11 cellular contexts compared by ENCODE assay signal in the genomic region with DNA sequence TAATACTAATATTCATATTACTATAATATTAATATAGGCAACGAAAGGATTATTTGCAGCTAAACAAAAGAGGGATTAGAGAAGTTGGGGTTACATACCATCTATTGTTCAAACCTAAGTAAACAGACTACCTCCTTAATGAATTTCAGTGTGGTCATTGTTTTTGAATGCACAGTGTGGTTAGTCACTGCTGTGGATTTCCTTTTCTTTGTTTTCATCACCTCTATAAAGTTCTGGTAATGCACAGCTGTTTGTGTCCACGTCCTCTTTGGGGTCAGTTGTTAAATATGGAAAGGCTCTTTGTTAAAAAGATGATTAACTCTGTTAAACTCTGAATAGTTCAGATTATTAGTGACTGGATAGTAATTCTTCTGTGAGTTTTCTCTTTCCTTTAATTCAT.
DNase-seq lines count a peak whose midpoint lies in the region; ATAC-seq and TF ChIP-seq lines count a peak whose summit lies in the region.
"Had no signal": no experiment of that assay in that cellular context is flagged by ENCODE, and none has a peak within 500 bp of the region (broad histone marks: within the 10 kb centered on the region; RNA-seq: fewer than 3 reads in every experiment).

No MANE protein-coding gene starts in this region.

- no peak overlapping the region for H4K8ac ChIP-seq in mesendoderm (ENCODE audit: low read depth, low read length)

- no peaks in the 10 kb centered on the region for H4K20me1 ChIP-seq in Loucy (ENCODE audit: insufficient read depth, low read length, poor library complexity, severe bottlenecking)
- no peaks in the 10 kb centered on the region for H4K20me1 ChIP-seq in osteoblast (ENCODE audit: insufficient read depth, low read length)

- peak overlapping the region; percentile 76 for H3K4me2 ChIP-seq in Loucy (ENCODE audit: low read depth, low read length, poor library complexity, severe bottlenecking)
- H3K4me2 ChIP-seq in mesendoderm (ENCODE audit: low read length): no peak overlapping the region
- H3K4me2 ChIP-seq in osteoblast (ENCODE audit: insufficient read depth, low read length): no peak overlapping the region

- H2BK15ac ChIP-seq in mesendoderm (replicated peaks; ENCODE audit: low read depth): no peak overlapping the region

- H3K9me2 ChIP-seq in Loucy (replicated peaks; ENCODE audit: low read depth, low read length): no peaks in the 10 kb centered on the region

- H3K27ac ChIP-seq in mesendoderm (ENCODE audit: low read depth, low read length) (no peak overlapping the region), osteoblast (ENCODE audit: low read depth, low read length) (no peak overlapping the region)

- peaks cover 14% of the 10 kb centered on the region for H3K4me1 ChIP-seq in Loucy (ENCODE audit: insufficient read depth, low read length, poor library complexity, severe bottlenecking)
- peaks cover 5% of the 10 kb centered on the region for H3K4me1 ChIP-seq in mesendoderm (ENCODE audit: control insufficient read depth, low read depth, low read length)
- H3K4me1 ChIP-seq in osteoblast (ENCODE audit: insufficient read depth, low read length): peaks cover 12% of the 10 kb centered on the region
- H3K4me1 ChIP-seq: right lobe of liver had no signal

- H2BK5ac ChIP-seq in mesendoderm (ENCODE audit: low read length): no peak overlapping the region

- H3K9ac ChIP-seq in Loucy (ENCODE audit: low read depth, low read length, poor library complexity, severe bottlenecking): no peak overlapping the region
- no peak overlapping the region for H3K9ac ChIP-seq in mesendoderm (ENCODE audit: low read length)

- ATAC-seq in GM18502 (IDR thresholded peaks at IDR 0.05; ENCODE audit: poor library complexity, unreplicated experiment): no peak
- ATAC-seq: activated CD4-positive, CD25-positive, alpha-beta regulatory T cell treated with anti-CD3 and anti-CD28 coated beads, Interleukin-2, amount 50 U/mL, for 24 hours; K562 had no signal

- H3K18ac ChIP-seq in mesendoderm (ENCODE audit: low read length): no peak overlapping the region

- H3K4me3 ChIP-seq in Loucy (ENCODE audit: low read length, poor library complexity, severe bottlenecking) (no peak overlapping the region), mesendoderm (ENCODE audit: low read length) (no peak overlapping the region), osteoblast (ENCODE audit: insufficient read depth, low read length) (no peak overlapping the region)
- H3K4me3 ChIP-seq: K562 had no signal

- H2AK5ac ChIP-seq in mesendoderm (ENCODE audit: low read length): no peak overlapping the region

- H2BK120ac ChIP-seq in mesendoderm (ENCODE audit: low read depth, low read length): no peak overlapping the region

- H3K4me3 Mint-ChIP-seq in brain: peak overlapping the region; percentile 67 to 83 (median 75)

- no peaks in the 10 kb centered on the region for H3K9me3 Mint-ChIP-seq in brain

- H3K36me3 ChIP-seq in Loucy (ENCODE audit: insufficient read depth, low read length) (no peaks in the 10 kb centered on the region), mesendoderm (ENCODE audit: control insufficient read depth, insufficient read depth, low read length) (no peaks in the 10 kb centered on the region), osteoblast (ENCODE audit: insufficient read depth, low read length) (no peaks in the 10 kb centered on the region)
- H3K36me3 ChIP-seq: right lobe of liver had no signal

- no peak overlapping the region for H4K5ac ChIP-seq in mesendoderm (ENCODE audit: low read length)

- H3K27me3 Mint-ChIP-seq in brain: peaks cover 16% of the 10 kb centered on the region

- H2AFZ ChIP-seq in Loucy (ENCODE audit: low read length) (no peak overlapping the region), osteoblast (ENCODE audit: low read length) (no peak overlapping the region)

- H3K79me2 ChIP-seq in Loucy (ENCODE audit: insufficient read depth, low read length): no peaks in the 10 kb centered on the region
- H3K79me2 ChIP-seq in mesendoderm (ENCODE audit: control insufficient read depth, insufficient read depth, low read length): no peaks in the 10 kb centered on the region
- no peaks in the 10 kb centered on the region for H3K79me2 ChIP-seq in osteoblast (ENCODE audit: insufficient read depth, low read length)

- no peak overlapping the region for H3K4ac ChIP-seq in mesendoderm (ENCODE audit: low read depth, low read length)

- H3K27me3 ChIP-seq in Loucy (ENCODE audit: insufficient read depth, low read length, poor library complexity, severe bottlenecking): no peaks in the 10 kb centered on the region
- no peaks in the 10 kb centered on the region for H3K27me3 ChIP-seq in mesendoderm (ENCODE audit: insufficient read depth, low read length, poor library complexity)
- H3K27me3 ChIP-seq in osteoblast (ENCODE audit: insufficient read depth, low read length): peaks cover 31% of the 10 kb centered on the region
- H3K27me3 ChIP-seq: right lobe of liver had no signal

- no CpG with 5 or more reads among the region's 2 CpGs for WGBS in mesendoderm (ENCODE audit: extremely low coverage, insufficient coverage, low lambda C conversion rate)

- no peak overlapping the region for H3K56ac ChIP-seq in mesendoderm (ENCODE audit: low read length)

- DNase-seq in ELR (ENCODE audit: low read depth) (peak; percentile 67), mesendoderm (peak; percentile 44), osteoblast (ENCODE audit: insufficient read length, low spot score, missing footprints) (no peak)
- no peak for DNase-seq in stimulated activated CD4-positive, alpha-beta T cell treated with anti-CD3 and anti-CD28 coated beads, Interleukin-1b, Interleukin-23, amount 100 ng/mL, for 48 hours
- DNase-seq in stimulated activated naive CD4-positive, alpha-beta T cell treated with Interleukin-2 at 50 U/mL for 16 hours (lab: John Stamatoyannopoulos, UW): no peak

- no peaks in the 10 kb centered on the region for H3K9me3 ChIP-seq in Loucy (ENCODE audit: insufficient read depth, low read depth, low read length)
- H3K9me3 ChIP-seq in osteoblast (ENCODE audit: low read depth, low read length): no peaks in the 10 kb centered on the region
- H3K9me3 ChIP-seq: right lobe of liver had no signal

- H3K27ac Mint-ChIP-seq in brain: peak overlapping the region in 2 of 5 experiments; percentile 72 to 78

- no peaks in the 10 kb centered on the region for H3K79me1 ChIP-seq in mesendoderm (ENCODE audit: low read length)

- no peak for TF ChIP-seq CTCF in Loucy (conservative IDR thresholded peaks at IDR 0.05; ENCODE audit: low read length)
- TF ChIP-seq CTCF in brain (conservative IDR thresholded peaks at IDR 0.05): no peak
- TF ChIP-seq CTCF in osteoblast (IDR thresholded peaks at IDR 0.05; ENCODE audit: extremely low read depth, low read depth, low read length): no peak

- H3K23ac ChIP-seq in mesendoderm (ENCODE audit: low read length): no peak overlapping the region

- H3F3A ChIP-seq in Loucy (ENCODE audit: low read depth): no peaks in the 10 kb centered on the region

- H3K36me3 Mint-ChIP-seq in brain: no peaks in the 10 kb centered on the region

- H3K4me1 Mint-ChIP-seq in brain: peaks cover 42% of the 10 kb centered on the region

Comparison
In these comparisons a context has a peak if more than half of its experiments do, and no peak if none do; other contexts are left out.
1. DNase-seq: peak in ELR (single experiment) and mesendoderm (single experiment); none in stimulated activated CD4-positive, alpha-beta T cell treated with anti-CD3 and anti-CD28 coated beads, Interleukin-1b, Interleukin-23, amount 100 ng/mL, for 48 hours (single experiment), stimulated activated naive CD4-positive, alpha-beta T cell treated with Interleukin-2 at 50 U/mL for 16 hours (single experiment) and osteoblast (single experiment).